ENCODE assay signal across 8 cellular contexts in the genomic region with DNA sequence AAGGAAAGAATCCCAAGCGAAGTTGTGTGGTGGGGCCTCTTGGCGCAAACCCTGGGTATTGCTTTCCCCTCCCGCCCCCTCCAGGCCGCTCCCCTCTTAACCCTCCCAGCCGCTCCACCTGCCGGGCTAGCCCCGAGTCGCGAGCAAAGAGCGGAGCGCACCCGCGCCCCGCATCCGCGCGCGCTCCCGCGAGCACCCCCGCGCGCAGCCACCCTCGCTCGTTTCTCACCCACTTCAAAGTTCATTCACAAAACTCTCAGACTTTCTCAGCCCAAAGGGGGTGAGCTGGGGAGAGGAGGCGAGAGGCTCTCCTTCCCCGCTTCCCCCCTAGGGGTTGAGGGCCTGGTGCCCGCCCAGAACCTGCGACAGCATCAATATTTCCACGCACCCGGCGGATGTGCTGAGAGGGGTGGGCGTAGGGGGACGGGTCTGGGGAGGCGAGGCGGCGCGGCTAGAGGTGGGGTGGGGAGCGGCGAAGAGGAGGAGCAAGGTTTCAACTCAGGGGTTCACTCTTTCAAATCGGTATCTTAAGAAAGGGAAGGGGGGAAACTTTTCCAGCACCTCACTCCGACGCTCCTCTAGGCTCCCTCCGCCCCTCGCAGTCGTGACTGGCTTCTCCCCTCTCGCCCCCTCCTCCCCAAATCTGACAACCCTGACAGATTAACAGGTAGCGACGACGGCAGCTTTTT. TPM values are rescaled to one million over a fixed set of nuclear protein-coding genes. Genes with fewer than 3 reads are reported as not detected.
DNase-seq lines count a peak whose midpoint lies in the region; ATAC-seq lines count a peak whose summit lies in the region.

No MANE protein-coding gene starts in this region.

- H3K4me1 ChIP-seq in HUES64 (ENCODE audit: insufficient read depth, low read length): peaks cover 30% of the 10 kb centered on the region

- no peaks in the 10 kb centered on the region for H3K9me3 ChIP-seq in HUES64 (ENCODE audit: insufficient read depth, low read depth, low read length)

- peak overlapping the region; percentile 94 for H3K9ac ChIP-seq in HUES64 (ENCODE audit: low read depth, low read length)

- no peaks in the 10 kb centered on the region for H3K36me3 ChIP-seq in HUES64 (ENCODE audit: insufficient read depth, low read length)

- peak overlapping the region; percentile 99 for H3K27ac ChIP-seq in HUES64 (ENCODE audit: low read depth, low read length)
- peak overlapping the region; percentile 65 for H3K27ac ChIP-seq in temporal lobe (ENCODE audit: low read depth, low read length)

- no peak for ATAC-seq in HG03439 (IDR thresholded peaks at IDR 0.05; ENCODE audit: unreplicated experiment)

- peaks cover 13% of the 10 kb centered on the region for H3K27me3 ChIP-seq in HUES64 (ENCODE audit: insufficient read depth, low read length)

- peak; percentile 42 for DNase-seq in Ammon's horn (ENCODE audit: low spot score)
- DNase-seq in RKO (ENCODE audit: low spot score): peak; percentile 72
- peak; percentile 88 for DNase-seq in activated effector memory CD4-positive, alpha-beta T cell treated with anti-CD3 and anti-CD28 coated beads, Interleukin-2, amount 50 U/mL, for 16 hours
- peak; percentile 87 for DNase-seq in germinal center (ENCODE audit: low spot score)
- peak in 48 of 56 donors; percentile 11 to 84 (median 58) for DNase-seq in nucleus accumbens (lab: John Stamatoyannopoulos, UW)

- H3K4me3 ChIP-seq in HUES64 (ENCODE audit: low read length): peak overlapping the region; percentile 99

- under 1% methylated on average over 49 of the region's 50 CpGs for WGBS in HUES64

RNA-seq across cellular contexts. Expression of a gene that starts 1.8 kb away (rescaled TPM):
- polyA plus RNA-seq in HUES64 (2013, experiment 1 of 2): 4.9 TPM
- polyA plus RNA-seq in HUES64 (2013, experiment 2 of 2): 8.5 TPM
- 5.2 TPM for total RNA-seq in temporal lobe
